ENCODE assay signal across 8 cellular contexts in the genomic region with DNA sequence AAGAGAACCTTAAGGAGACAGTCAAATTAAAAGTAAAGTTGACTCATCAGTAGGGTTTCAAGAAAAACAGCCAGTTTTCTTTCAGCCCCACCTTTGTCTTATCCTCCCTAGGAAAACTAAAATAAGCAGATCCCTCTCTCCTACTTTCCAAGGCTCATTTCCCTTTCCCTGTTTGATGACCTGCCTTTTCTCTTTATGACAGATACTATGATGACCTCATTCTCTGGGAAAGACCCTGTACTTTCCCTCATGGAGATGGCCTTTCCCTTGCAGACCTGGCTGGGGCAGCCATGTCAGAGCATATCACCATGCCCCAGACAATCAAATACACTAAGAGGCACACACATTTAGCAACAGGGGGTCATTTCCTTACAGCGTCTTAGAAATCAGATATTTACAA. TPM values are rescaled to one million over a fixed set of nuclear protein-coding genes. Genes with fewer than 3 reads are reported as not detected.
"Had no signal": no experiment of that assay in that cellular context is flagged by ENCODE, and none has a peak within 500 bp of the region (broad histone marks: within the 10 kb centered on the region; RNA-seq: fewer than 3 reads in every experiment).

No MANE protein-coding gene starts in this region.

- H3K27ac Mint-ChIP-seq: IgD-negative memory B cell had no signal

- ATAC-seq: K562 had no signal

- H3K4me1 Mint-ChIP-seq: IgD-negative memory B cell had no signal

- FAIRE-seq: HTR-8/SVneo, K562 had no signal

- DNase-seq: IMR-90, KBM-7 had no signal

- H3K27me3 Mint-ChIP-seq: IgD-negative memory B cell had no signal

- H3K4me3 Mint-ChIP-seq: IgD-negative memory B cell had no signal

- H3K27ac ChIP-seq: HL-60 had no signal

- H3K4me3 ChIP-seq: K562 had no signal

RNA-seq across cellular contexts. Expression of gene GPR139, which starts 53.6 kb away (rescaled TPM):
- total RNA-seq: HT-29, HT1080, IMR-90, K562 had no signal
- polyA plus RNA-seq: IgD-negative memory B cell, IMR-90, K562 had no signal
